17 cellular contexts compared by ENCODE assay signal in genomic region chr19:54335979-54336892, GRCh38. TPM values are rescaled to one million over a fixed set of nuclear protein-coding genes. Genes with fewer than 3 reads are reported as not detected.
"Had no signal": no experiment of that assay in that cellular context is flagged by ENCODE, and none has a peak within 500 bp of the region (broad histone marks: within the 10 kb centered on the region; RNA-seq: fewer than 3 reads in every experiment).

No MANE protein-coding gene starts in this region.

- H3K27ac ChIP-seq: adrenal gland, cardiac muscle cell, esophagus squamous epithelium, left ventricle myocardium inferior, sigmoid colon, stomach, testis had no signal

- H3K27me3 ChIP-seq: adrenal gland, cardiac muscle cell, testis had no signal

- H3K9me3 Mint-ChIP-seq: activated naive CD4-positive, alpha-beta T cell treated with anti-CD3 and anti-CD28 coated beads for 36 hours had no signal

- H3K4me3 Mint-ChIP-seq: activated naive CD4-positive, alpha-beta T cell treated with anti-CD3 and anti-CD28 coated beads for 36 hours had no signal

- H3K27ac Mint-ChIP-seq: activated naive CD4-positive, alpha-beta T cell treated with anti-CD3 and anti-CD28 coated beads for 36 hours had no signal

- ATAC-seq: activated CD4-positive, CD25-positive, alpha-beta regulatory T cell treated with anti-CD3 and anti-CD28 coated beads, Interleukin-2, amount 50 U/mL, for 24 hours had no signal

- H3K4me3 ChIP-seq: adrenal gland, cardiac muscle cell, esophagus squamous epithelium, left ventricle myocardium inferior, sigmoid colon, stomach, testis had no signal

- H3K36me3 ChIP-seq: adrenal gland, cardiac muscle cell, esophagus squamous epithelium, left ventricle myocardium inferior, sigmoid colon, spleen, stomach had no signal

- DNase-seq: activated naive CD4-positive, alpha-beta T cell treated with anti-CD3 and anti-CD28 coated beads for 36 hours; activated T-cell treated with anti-CD3 and anti-CD28 coated beads for 4 hours; adrenal gland; esophagus squamous epithelium; hippocampal formation; left ventricle myocardium inferior; mesendoderm; sigmoid colon; spleen; stomach; testis had no signal

- H3K9me3 ChIP-seq: adrenal gland, esophagus squamous epithelium, left ventricle myocardium inferior, sigmoid colon, spleen, stomach, testis had no signal

- H3K4me1 ChIP-seq: adrenal gland, esophagus squamous epithelium, left ventricle myocardium inferior, sigmoid colon, stomach, testis had no signal

RNA-seq across cellular contexts. Expression of gene LILRA4, which starts 2.7 kb away (rescaled TPM):
- total RNA-seq: activated naive CD4-positive, alpha-beta T cell treated with anti-CD3 and anti-CD28 coated beads for 36 hours; cardiac muscle cell; fibroblast of villous mesenchyme; left ventricle myocardium inferior; osteocyte; stomach had no signal
- polyA plus RNA-seq: adrenal gland, cardiac muscle cell, keratinocyte, neural cell, stomach had no signal

RNA-seq across cellular contexts. Expression of gene LILRA5, which starts 23.3 kb away (rescaled TPM):
- total RNA-seq: activated naive CD4-positive, alpha-beta T cell treated with anti-CD3 and anti-CD28 coated beads for 36 hours; cardiac muscle cell; fibroblast of villous mesenchyme; osteocyte had no signal
- polyA plus RNA-seq: cardiac muscle cell, keratinocyte, neural cell had no signal

RNA-seq across cellular contexts. Expression of gene LAIR1, which starts 28.5 kb away (rescaled TPM):
- total RNA-seq: cardiac muscle cell, osteocyte had no signal
- polyA plus RNA-seq: cardiac muscle cell, keratinocyte, neural cell had no signal

RNA-seq across cellular contexts. Expression of gene LILRB2, which starts 55.3 kb away (rescaled TPM):
- total RNA-seq: activated naive CD4-positive, alpha-beta T cell treated with anti-CD3 and anti-CD28 coated beads for 36 hours; cardiac muscle cell; fibroblast of villous mesenchyme; osteocyte had no signal
- polyA plus RNA-seq: cardiac muscle cell, keratinocyte, neural cell had no signal
